11 cellular contexts compared by ENCODE assay signal in genomic region chr19:38733493-38734175, GRCh38. TPM values are rescaled to one million over a fixed set of nuclear protein-coding genes. Genes with fewer than 3 reads are reported as not detected.
DNase-seq lines count a peak whose midpoint lies in the region; ATAC-seq, FAIRE-seq and TF ChIP-seq lines count a peak whose summit lies in the region.
"Had no signal": no experiment of that assay in that cellular context is flagged by ENCODE, and none has a peak within 500 bp of the region (broad histone marks: within the 10 kb centered on the region; RNA-seq: fewer than 3 reads in every experiment).

No MANE protein-coding gene starts in this region.

- H3K9ac ChIP-seq in K562 (ENCODE audit: insufficient read depth in 1 of 2, low read depth in 2 of 2, low read length in 2 of 2) (peak overlapping the region in 1 of 2 experiments; percentile 46; a peak in 2 of 4 replicates), mucosa of stomach (ENCODE audit: low read length) (peak overlapping the region; percentile 67)

- H3K27ac Mint-ChIP-seq in IgD-negative memory B cell = peak overlapping the region; percentile 91 to 95 (median 91)
- H3K27ac Mint-ChIP-seq in WTC11 = no peak overlapping the region

- H2AFZ ChIP-seq in K562 (ENCODE audit: low read depth, low read length) = no peak overlapping the region

- no peak for TF ChIP-seq EP300 in K562 (IDR thresholded peaks at IDR 0.05; ENCODE audit: low read length)

- H3K27me3 ChIP-seq in K562 (ENCODE audit: control insufficient read depth in 2 of 2, insufficient read depth in 2 of 2, low read length in 2 of 2) = no peaks in the 10 kb centered on the region
- no peaks in the 10 kb centered on the region for H3K27me3 ChIP-seq in mucosa of stomach (ENCODE audit: control insufficient read depth, insufficient read depth, low read length)

- H3K36me3 Mint-ChIP-seq in IgD-negative memory B cell (no peaks in the 10 kb centered on the region), WTC11 (peaks cover 13% of the 10 kb centered on the region)

- no peak overlapping the region for H3K4me2 ChIP-seq in K562 (ENCODE audit: insufficient read depth, low read length)

- H3K79me2 ChIP-seq in K562 (ENCODE audit: control insufficient read depth, insufficient read depth, low read length) = peaks cover 8% of the 10 kb centered on the region; the same call in 1 of the 3 replicates

- no peaks in the 10 kb centered on the region for H3K9me1 ChIP-seq in K562 (ENCODE audit: control insufficient read depth, insufficient read depth, low read length)

- WGBS in K562 (ENCODE audit: insufficient coverage, low coverage, missing lambda C conversion rate) = 57% methylated on average over 5 of the region's 6 CpGs

- H3K9me3 ChIP-seq in K562 (replicated peaks; ENCODE audit: control insufficient read depth, insufficient read depth, low read depth, low read length) (no peaks in the 10 kb centered on the region), mucosa of stomach (ENCODE audit: control insufficient read depth, low read length) (no peaks in the 10 kb centered on the region)

- no peak overlapping the region for H3K4me3 ChIP-seq in K562
- no peak overlapping the region for H3K4me3 ChIP-seq in mucosa of stomach (ENCODE audit: low read length)
- H3K4me3 ChIP-seq: SK-N-MC had no signal

- H3K4me1 ChIP-seq in K562 (replicated peaks in 1 of 2; ENCODE audit: control insufficient read depth in 2 of 2, insufficient read depth in 2 of 2, low read length in 2 of 2) (peaks cover 18 to 64% of the 10 kb centered on the region in 2 experiments), mucosa of stomach (ENCODE audit: control insufficient read depth, insufficient read depth, low read length) (peaks cover 49% of the 10 kb centered on the region)

- H3K4me1 Mint-ChIP-seq in IgD-negative memory B cell (peaks cover 18 to 29% (median 21%) of the 10 kb centered on the region in 3 donors), WTC11 (peaks cover 12% of the 10 kb centered on the region)

- ATAC-seq in K562 (no peak), WTC11 (no peak)

- peak overlapping the region; percentile 49; the same call in 1 of the 3 replicates for H3K27ac ChIP-seq in K562 (ENCODE audit: extremely low read depth, low read depth, low read length)
- H3K27ac ChIP-seq: SK-N-MC had no signal

- no peak for FAIRE-seq in K562 (lab: Jason Lieb, UNC)

- POLR2A ChIA-PET in K562 (lab: Yijun Ruan, JAX) = interaction anchor here (0.6 to 1.6 kb wide), 14 partner anchors 11 to 1837 kb away, joined by 3 to 8 read pairs (median 3); partner anchors contain the start of genes ACTN4, HNRNPL, MRPS12 and SARS2
- POLR2A ChIA-PET in WTC11 (lab: Charles Lee) = interaction anchor here (0.6 to 0.7 kb wide), 2 partner anchors 25 to 138 kb away, joined by 3 to 4 read pairs; no protein-coding TSS in a partner anchor

- DNase-seq in 8988T (peak; percentile 85), K562 (ENCODE audit: extremely low read depth in 1 of 4, low spot score in 3 of 4) (no peak), WTC11 (ENCODE audit: low spot score) (no peak), NCI-H345 treated with DMSO at 0.1 percent for 48 hours (lab: John Stamatoyannopoulos, UW; ENCODE audit: unreplicated experiment) (no peak), retina (no peak), NCI-H2227 (lab: John Stamatoyannopoulos, UW; ENCODE audit: unreplicated experiment) (no peak)
- DNase-seq: DND-41 had no signal

- TF ChIP-seq POLR2A in K562 (conservative IDR thresholded peaks at IDR 0.05) = no peak

- H3K27me3 Mint-ChIP-seq in IgD-negative memory B cell (no peaks in the 10 kb centered on the region), WTC11 (ENCODE audit: low read depth) (peaks cover 15% of the 10 kb centered on the region)

- no peak for TF ChIP-seq CTCF in K562 (IDR thresholded peaks at IDR 0.05 in 2 of 3, conservative IDR thresholded peaks at IDR 0.05 in 1 of 3; ENCODE audit: insufficient read depth in 2 of 3, low read depth in 1 of 3, low read length in 3 of 3)
- TF ChIP-seq CTCF in WTC11 (IDR thresholded peaks at IDR 0.05) = no peak

- H3K9me3 Mint-ChIP-seq in IgD-negative memory B cell (no peaks in the 10 kb centered on the region), WTC11 (peaks cover 2% of the 10 kb centered on the region)

- CTCF ChIA-PET in K562 (lab: Yijun Ruan, JAX; ENCODE audit: low intra/inter-chr PET ratio) = no interaction called here
- CTCF ChIA-PET in WTC11 (lab: Charles Lee) = interaction anchor here (0.7 to 3.8 kb wide), 8 partner anchors 9 to 197 kb away, joined by 3 to 26 read pairs (median 4); partner anchors contain the start of genes MRPS12 and SARS2

- peak overlapping the region; percentile 86 to 96 (median 94) for H3K4me3 Mint-ChIP-seq in IgD-negative memory B cell
- H3K4me3 Mint-ChIP-seq in WTC11 = no peak overlapping the region

- in situ Hi-C loops in K562 (cut with MboI) = no loop called here

- no peak for TF ChIP-seq RAD21 in K562 (CRISPR knock-in tag; conservative IDR thresholded peaks at IDR 0.05 in 1 of 2, IDR thresholded peaks at IDR 0.05 in 1 of 2)

- H3K36me3 ChIP-seq in K562 (ENCODE audit: control insufficient read depth, insufficient read depth, low read length) = peaks cover 33% of the 10 kb centered on the region; the same call in 2 of the 3 replicates
- peaks cover 5% of the 10 kb centered on the region for H3K36me3 ChIP-seq in mucosa of stomach (ENCODE audit: control insufficient read depth, insufficient read depth, low read length)

- 0 out of 2 replicates have a peak, but pooled peaks cover 3% of the 10 kb centered on the region for H4K20me1 ChIP-seq in K562 (replicated peaks; ENCODE audit: control insufficient read depth, insufficient read depth, low read length)

- no TSS peak for BruUV-seq in K562 (replicated peaks; lab: Mats Ljungman, UMichigan)

- intact Hi-C loops in K562 (cut with micrococcal nuclease) = loop anchor here (10.0 kb wide), 2 partner anchors 189 to 201 kb away; partner anchors contain the start of genes MRPS12 and SARS2

RNA-seq across cellular contexts. Expression of gene CAPN12, which starts 10.6 kb away (rescaled TPM):
- polyA plus RNA-seq in IgD-negative memory B cell = 31.6 TPM
- 21.8 and 34.6 TPM in 2 replicates for total RNA-seq in K562 (2011; cell fraction: chromatin; rRNA removed; ENCODE audit: low replicate concordance)
- 22.1 and 24.8 TPM in 2 replicates for total RNA-seq in K562 (2011; cell fraction: nucleolus; rRNA removed)
- 16.0 and 28.2 TPM in 2 replicates for total RNA-seq in K562 (2011; cell fraction: nucleoplasm; rRNA removed)
- total RNA-seq in K562 (2014; rRNA removed) = 1.6 and 3.1 TPM in 2 replicates
- 0.89 and 1.2 TPM in 2 replicates for total RNA-seq in K562 (2014; rRNA removed; fragmentation: Illumina TruSeq; extraction: Trizol)
- 0.83 and 0.87 TPM in 2 replicates for total RNA-seq in K562 (2015; rRNA removed; fragmentation: Illumina TruSeq; extraction: Trizol)
- total RNA-seq in K562 (2021) = 3.7 and 4.8 TPM in 2 replicates
- 6.8 and 14.8 TPM in 2 replicates for polyA plus RNA-seq in K562 (2011; rRNA removed)
- 11.9 and 13.7 TPM in 2 replicates for polyA plus RNA-seq in K562 (2011; cell fraction: cytosol; rRNA removed)
- 61.9 and 73.0 TPM in 2 replicates for polyA plus RNA-seq in K562 (2011; cell fraction: nucleus; rRNA removed)
- 2.9 and 8.2 TPM in 2 replicates for polyA plus RNA-seq in K562 (2012)
- 3.4 and 4.7 TPM in 2 replicates for polyA plus RNA-seq in K562 (2014; fragmentation: Illumina TruSeq; extraction: Trizol)
- polyA plus RNA-seq in K562 (2014; fragmentation: Nextera tagmentation; extraction: Ambion mirVana) = 1 to 10 TPM in 1 of 2 experiments, under 1 TPM in 1; 0.84 to 1.0 TPM
- polyA plus RNA-seq in K562 (2014; rRNA removed) = 5.6 and 7.0 TPM in 2 replicates
- 1.2 and 1.3 TPM in 2 replicates for polyA minus RNA-seq in K562 (2011; rRNA and poly(A)+ RNA removed)
- polyA minus RNA-seq in K562 (2011; cell fraction: cytosol; rRNA and poly(A)+ RNA removed) = 2.8 and 4.4 TPM in 2 replicates
- polyA minus RNA-seq in K562 (2011; cell fraction: nucleus; rRNA and poly(A)+ RNA removed) = 5.1 and 7.3 TPM in 2 replicates
- total RNA-seq in WTC11 (2021) = 9.6 to 9.9 TPM (median 9.8 TPM) in 3 replicates

RNA-seq across cellular contexts. Expression of gene LGALS7, which starts 39.7 kb away (rescaled TPM):
- not detected for polyA plus RNA-seq in IgD-negative memory B cell
- total RNA-seq in K562 (2011; cell fraction: chromatin; rRNA removed; ENCODE audit: low replicate concordance) = not detected in 2 replicates
- total RNA-seq in K562 (2011; cell fraction: nucleolus; rRNA removed) = not detected in 2 replicates
- not detected in 2 replicates for total RNA-seq in K562 (2011; cell fraction: nucleoplasm; rRNA removed)
- not detected in 2 replicates for total RNA-seq in K562 (2014; rRNA removed)
- not detected in 2 replicates for total RNA-seq in K562 (2014; rRNA removed; fragmentation: Illumina TruSeq; extraction: Trizol)
- total RNA-seq in K562 (2015; rRNA removed; fragmentation: Illumina TruSeq; extraction: Trizol) = not detected in 2 replicates
- not detected in 2 replicates for total RNA-seq in K562 (2021)
- not detected in 2 replicates for polyA plus RNA-seq in K562 (2011; rRNA removed)
- polyA plus RNA-seq in K562 (2011; cell fraction: cytosol; rRNA removed) = not detected in 2 replicates
- not detected in 2 replicates for polyA plus RNA-seq in K562 (2011; cell fraction: nucleus; rRNA removed)
- not detected in 2 replicates for polyA plus RNA-seq in K562 (2012)
- polyA plus RNA-seq in K562 (2014; fragmentation: Illumina TruSeq; extraction: Trizol) = not detected in 2 replicates
- polyA plus RNA-seq in K562 (2014; fragmentation: Nextera tagmentation; extraction: Ambion mirVana) = not detected
- not detected in 2 replicates for polyA plus RNA-seq in K562 (2014; rRNA removed)
- polyA minus RNA-seq in K562 (2011; rRNA and poly(A)+ RNA removed) = not detected in 2 replicates
- polyA minus RNA-seq in K562 (2011; cell fraction: cytosol; rRNA and poly(A)+ RNA removed) = not detected in 2 replicates
- not detected in 2 replicates for polyA minus RNA-seq in K562 (2011; cell fraction: nucleus; rRNA and poly(A)+ RNA removed)
- 2.3 TPM in 1 of 3 replicates, not detected in the others for total RNA-seq in WTC11 (2021)
- total RNA-seq: pulmonary artery endothelial cell had no signal

RNA-seq across cellular contexts. Expression of gene LGALS7B, which starts 55.4 kb away (rescaled TPM):
- polyA plus RNA-seq in IgD-negative memory B cell (not detected), K562 (2011; rRNA removed) (not detected in 2 replicates), K562 (2014; fragmentation: Illumina TruSeq; extraction: Trizol) (not detected in 2 replicates), K562 (2014; fragmentation: Nextera tagmentation; extraction: Ambion mirVana) (not detected), K562 (2014; rRNA removed) (not detected in 2 replicates)
- not detected in 2 replicates for total RNA-seq in K562 (2011; cell fraction: chromatin; rRNA removed; ENCODE audit: low replicate concordance)
- total RNA-seq in K562 (2011; cell fraction: nucleolus; rRNA removed) = not detected in 2 replicates
- total RNA-seq in K562 (2011; cell fraction: nucleoplasm; rRNA removed) = not detected in 2 replicates
- total RNA-seq in K562 (2014; rRNA removed) (not detected in 2 replicates), K562 (2014; rRNA removed; fragmentation: Illumina TruSeq; extraction: Trizol) (not detected in 2 replicates), K562 (2015; rRNA removed; fragmentation: Illumina TruSeq; extraction: Trizol) (not detected in 2 replicates), K562 (2021) (not detected in 2 replicates), WTC11 (2021) (1.2 to 3.7 TPM (median 2.7 TPM) in 3 replicates)
- not detected in 2 replicates for polyA plus RNA-seq in K562 (2011; cell fraction: cytosol; rRNA removed)
- polyA plus RNA-seq in K562 (2011; cell fraction: nucleus; rRNA removed) = not detected in 2 replicates
- polyA plus RNA-seq in K562 (2012) = not detected in 2 replicates
- not detected in 2 replicates for polyA minus RNA-seq in K562 (2011; rRNA and poly(A)+ RNA removed)
- not detected in 2 replicates for polyA minus RNA-seq in K562 (2011; cell fraction: cytosol; rRNA and poly(A)+ RNA removed)
- polyA minus RNA-seq in K562 (2011; cell fraction: nucleus; rRNA and poly(A)+ RNA removed) = not detected in 2 replicates
- total RNA-seq: pulmonary artery endothelial cell had no signal
